7 cellular contexts compared by ENCODE assay signal in genomic region chr16:11100239-11100750, GRCh38.
A peak's percentile ranks its signal among the peaks of the same experiment; 100 is the strongest.
DNase-seq lines count a peak whose midpoint lies in the region; ATAC-seq and TF ChIP-seq lines count a peak whose summit lies in the region.

No MANE protein-coding gene starts in this region.

- H3K4me2 ChIP-seq in smooth muscle cell: peak overlapping the region; percentile 18

- H3K9me3 Mint-ChIP-seq in activated T-cell treated with anti-CD3 and anti-CD28 coated beads, Interleukin-2, amount 50 U/mL, for 4 hours: no peaks in the 10 kb centered on the region

- no peaks in the 10 kb centered on the region for H3K27me3 Mint-ChIP-seq in activated T-cell treated with anti-CD3 and anti-CD28 coated beads, Interleukin-2, amount 50 U/mL, for 4 hours (ENCODE audit: low read depth)

- H3K79me2 ChIP-seq in smooth muscle cell (ENCODE audit: low read depth): no peaks in the 10 kb centered on the region

- no peak overlapping the region for H2AFZ ChIP-seq in smooth muscle cell (ENCODE audit: low read depth)

- peaks cover 6% of the 10 kb centered on the region for H3K4me1 ChIP-seq in smooth muscle cell (ENCODE audit: low read depth)

- H3K9ac ChIP-seq in smooth muscle cell (ENCODE audit: low read depth): no peak overlapping the region

- no peak for DNase-seq in activated T-cell treated with anti-CD3 and anti-CD28 coated beads, Interleukin-2, amount 50 U/mL, for 4 hours
- DNase-seq in left ventricle myocardium superior: peak; percentile 71
- DNase-seq in smooth muscle cell (lab: John Stamatoyannopoulos, UW; ENCODE audit: unreplicated experiment): no peak
- no peak for DNase-seq in NCI-H2227 treated with DMSO at 0.1 percent for 48 hours (lab: John Stamatoyannopoulos, UW)
- DNase-seq in NCI-H82 treated with DMSO at 0.1 percent for 48 hours (lab: John Stamatoyannopoulos, UW; ENCODE audit: unreplicated experiment): no peak

- H3K36me3 Mint-ChIP-seq in activated T-cell treated with anti-CD3 and anti-CD28 coated beads, Interleukin-2, amount 50 U/mL, for 4 hours (ENCODE audit: insufficient read depth): peaks cover 10% of the 10 kb centered on the region

- no peaks in the 10 kb centered on the region for H3K27me3 ChIP-seq in smooth muscle cell (ENCODE audit: low read depth)

- TF ChIP-seq CTCF in smooth muscle cell (IDR thresholded peaks at IDR 0.05; ENCODE audit: borderline replicate concordance, insufficient read depth, poor library complexity, severe bottlenecking): peak; percentile 26

- peak overlapping the region; percentile 54 for H3K27ac ChIP-seq in smooth muscle cell (ENCODE audit: low read depth)

- H3K4me1 Mint-ChIP-seq in activated T-cell treated with anti-CD3 and anti-CD28 coated beads, Interleukin-2, amount 50 U/mL, for 4 hours (ENCODE audit: low read depth): peaks cover 48% of the 10 kb centered on the region

- H3K9me3 ChIP-seq in smooth muscle cell (replicated peaks; ENCODE audit: low read depth): no peaks in the 10 kb centered on the region

- H4K20me1 ChIP-seq in smooth muscle cell (ENCODE audit: low read depth): no peaks in the 10 kb centered on the region

- H3K4me3 ChIP-seq in smooth muscle cell: no peak overlapping the region

- H3F3A ChIP-seq in smooth muscle cell (ENCODE audit: low read depth): peaks cover 26% of the 10 kb centered on the region

- ATAC-seq in GM18861 (IDR thresholded peaks at IDR 0.05; ENCODE audit: unreplicated experiment) (peak; percentile 30), HG03159 (IDR thresholded peaks at IDR 0.05; ENCODE audit: unreplicated experiment) (peak; percentile 42), left ventricle myocardium superior (peak; percentile 65)
- peak; percentile 60 to 75 for ATAC-seq in activated T-cell treated with anti-CD3 and anti-CD28 coated beads, Interleukin-2, amount 50 U/mL, for 4 hours

- no peak overlapping the region for H3K4me3 Mint-ChIP-seq in activated T-cell treated with anti-CD3 and anti-CD28 coated beads, Interleukin-2, amount 50 U/mL, for 4 hours

- no peaks in the 10 kb centered on the region for H3K36me3 ChIP-seq in smooth muscle cell (ENCODE audit: low read depth)

- 26% methylated on average over 6 of the region's 6 CpGs for WGBS in smooth muscle cell (ENCODE audit: low lambda C conversion rate)

- intact Hi-C loops in left ventricle myocardium superior (cut with micrococcal nuclease): no loop called here
